In the genomic region with DNA sequence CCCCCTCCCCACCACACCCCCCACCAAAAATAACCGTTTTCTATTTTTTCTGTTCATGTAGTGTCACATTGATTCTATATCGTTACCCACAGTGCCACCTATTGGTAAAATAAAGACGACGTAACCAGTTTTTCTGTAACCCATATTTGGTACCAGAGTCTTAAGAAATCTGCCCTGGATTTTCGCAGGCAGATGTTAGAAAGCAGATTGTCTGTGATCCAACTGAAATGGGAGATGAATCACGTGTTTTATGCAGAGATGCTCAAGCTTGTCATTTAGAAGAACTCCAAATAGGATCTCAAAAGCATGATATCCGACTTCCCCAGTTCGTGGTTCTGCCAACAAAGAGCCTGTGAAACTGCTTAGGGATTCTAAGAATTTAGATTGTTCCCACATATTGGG, we compare ENCODE assay signal across 9 cellular contexts.
DNase-seq lines count a peak whose midpoint lies in the region; ATAC-seq and TF ChIP-seq lines count a peak whose summit lies in the region.
"Had no signal": no experiment of that assay in that cellular context is flagged by ENCODE, and none has a peak within 500 bp of the region (broad histone marks: within the 10 kb centered on the region; RNA-seq: fewer than 3 reads in every experiment).

No MANE protein-coding gene starts in this region.

- H3K4me3 ChIP-seq in HFF-Myc (replicated peaks; ENCODE audit: low read depth, low read length) (no peak overlapping the region), coronary artery (peak overlapping the region; percentile 35), liver (ENCODE audit: low read depth in 1 of 3, low read length in 3 of 3) (no peak overlapping the region)
- H3K4me3 ChIP-seq: BLaER1 had no signal

- H3K27me3 ChIP-seq in liver (ENCODE audit: control insufficient read depth in 4 of 4, insufficient read depth in 4 of 4, low read length in 3 of 4), result no peaks in the 10 kb centered on the region
- H3K27me3 ChIP-seq: BLaER1 had no signal

- TF ChIP-seq CTCF in HFF-Myc (IDR thresholded peaks at IDR 0.05; ENCODE audit: low read depth, low read length, missing control alignments) (peak; percentile 41), coronary artery (IDR thresholded peaks at IDR 0.05) (peak; percentile 38), liver (IDR thresholded peaks at IDR 0.05; ENCODE audit: low read depth, low read length, missing input control) (peak; percentile 42)

- peak; percentile 14 for DNase-seq in DMS153 treated with DMSO at 0.1 percent for 48 hours (lab: John Stamatoyannopoulos, UW; ENCODE audit: unreplicated experiment)
- DNase-seq in DMS153 (lab: John Stamatoyannopoulos, UW), result no peak
- DNase-seq in HFF-Myc (ENCODE audit: extremely low read depth, low read depth), result peak; percentile 27
- DNase-seq in NCI-H345 treated with DMSO at 0.1 percent for 48 hours (lab: John Stamatoyannopoulos, UW; ENCODE audit: unreplicated experiment), result peak; percentile 9
- DNase-seq in coronary artery (ENCODE audit: low spot score), result no peak
- DNase-seq in GOT3 (lab: John Stamatoyannopoulos, UW), result no peak

- H3K9ac ChIP-seq in liver (ENCODE audit: low read depth in 1 of 2, low read length in 2 of 2), result no peak overlapping the region
- H3K9ac ChIP-seq: BLaER1 had no signal

- 19% methylated on average over 8 of the region's 8 CpGs for WGBS in liver

- no peaks in the 10 kb centered on the region for H3K4me1 ChIP-seq in liver (ENCODE audit: control insufficient read depth in 4 of 4, insufficient read depth in 4 of 4, low read length in 3 of 4)
- H3K4me1 ChIP-seq: BLaER1 had no signal

- no peak for ATAC-seq in HG03378 (IDR thresholded peaks at IDR 0.05; ENCODE audit: unreplicated experiment)

- H3K36me3 ChIP-seq in liver (ENCODE audit: control insufficient read depth in 4 of 4, insufficient read depth in 3 of 4, low read depth in 1 of 4, low read length in 3 of 4), result no peaks in the 10 kb centered on the region
- H3K36me3 ChIP-seq: BLaER1 had no signal

- H3K9me3 ChIP-seq in liver (ENCODE audit: control insufficient read depth in 4 of 4, low read length in 3 of 4), result no peaks in the 10 kb centered on the region
- H3K9me3 ChIP-seq: BLaER1 had no signal

- H3K27ac ChIP-seq in coronary artery, result no peak overlapping the region
- H3K27ac ChIP-seq in liver (ENCODE audit: low read depth in 1 of 2, low read length in 2 of 2), result no peak overlapping the region
- H3K27ac ChIP-seq: BLaER1 had no signal

- TF ChIP-seq RAD21 in liver (IDR thresholded peaks at IDR 0.05), result peak; percentile 79 to 80

TF ChIP-seq in liver, 16 proteins besides CTCF, POLR2A, EP300 and RAD21:
- no peak for TF ChIP-seq REST (IDR thresholded peaks at IDR 0.05)
- no peak for TF ChIP-seq FOXA1 (IDR thresholded peaks at IDR 0.05)
- TF ChIP-seq RXRA (IDR thresholded peaks at IDR 0.05), result no peak
- TF ChIP-seq, protein P1, sequence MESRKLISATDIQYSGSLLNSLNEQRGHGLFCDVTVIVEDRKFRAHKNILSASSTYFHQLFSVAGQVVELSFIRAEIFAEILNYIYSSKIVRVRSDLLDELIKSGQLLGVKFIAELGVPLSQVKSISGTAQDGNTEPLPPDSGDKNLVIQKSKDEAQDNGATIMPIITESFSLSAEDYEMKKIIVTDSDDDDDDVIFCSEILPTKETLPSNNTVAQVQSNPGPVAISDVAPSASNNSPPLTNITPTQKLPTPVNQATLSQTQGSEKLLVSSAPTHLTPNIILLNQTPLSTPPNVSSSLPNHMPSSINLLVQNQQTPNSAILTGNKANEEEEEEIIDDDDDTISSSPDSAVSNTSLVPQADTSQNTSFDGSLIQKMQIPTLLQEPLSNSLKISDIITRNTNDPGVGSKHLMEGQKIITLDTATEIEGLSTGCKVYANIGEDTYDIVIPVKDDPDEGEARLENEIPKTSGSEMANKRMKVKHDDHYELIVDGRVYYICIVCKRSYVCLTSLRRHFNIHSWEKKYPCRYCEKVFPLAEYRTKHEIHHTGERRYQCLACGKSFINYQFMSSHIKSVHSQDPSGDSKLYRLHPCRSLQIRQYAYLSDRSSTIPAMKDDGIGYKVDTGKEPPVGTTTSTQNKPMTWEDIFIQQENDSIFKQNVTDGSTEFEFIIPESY (IDR thresholded peaks at IDR 0.05), result no peak
- TF ChIP-seq NR2F2 (IDR thresholded peaks at IDR 0.05), result no peak
- no peak for TF ChIP-seq GABPA (IDR thresholded peaks at IDR 0.05 in 1 of 2, conservative IDR thresholded peaks at IDR 0.05 in 1 of 2)
- no peak for TF ChIP-seq TAF1 (conservative IDR thresholded peaks at IDR 0.05)
- TF ChIP-seq SP1 (IDR thresholded peaks at IDR 0.05), result no peak
- no peak for TF ChIP-seq YY1 (IDR thresholded peaks at IDR 0.05)
- TF ChIP-seq FOXA2 (IDR thresholded peaks at IDR 0.05), result no peak
- no peak for TF ChIP-seq MAX (IDR thresholded peaks at IDR 0.05)
- TF ChIP-seq HNF4G (IDR thresholded peaks at IDR 0.05), result no peak
- TF ChIP-seq EGR1 (IDR thresholded peaks at IDR 0.05; ENCODE audit: low read depth in 2 of 2), result no peak
- TF ChIP-seq ATF3 (IDR thresholded peaks at IDR 0.05), result no peak

Comparison
In these comparisons a context has a peak if more than half of its experiments do, and no peak if none do; other contexts are left out.
1. DNase-seq: peak in DMS153 treated with DMSO at 0.1 percent for 48 hours (single experiment), HFF-Myc (single experiment) and NCI-H345 treated with DMSO at 0.1 percent for 48 hours (single experiment); none in DMS153 (single experiment), coronary artery (single experiment) and GOT3 (single experiment).
2. Peak in every context shown above with its lines, with median percentiles within 50 percentile points of each other: CTCF ChIP-seq.